In genomic region chr11:128904872-128905344, GRCh38 we compare ENCODE assay signal across 1 cellular context.
TF ChIP-seq lines count a peak whose summit lies in the region.

No MANE protein-coding gene starts in this region.

TF ChIP-seq in endothelial cell of umbilical vein, 7 proteins besides CTCF, POLR2A, EP300 and RAD21 (continued from another document):
- TF ChIP-seq MAX (IDR thresholded peaks at IDR 0.05; ENCODE audit: insufficient read depth, insufficient read length), result no peak
TF ChIP-seq in endothelial cell of umbilical vein: peak in this region for 0.
